1 cellular context compared by ENCODE assay signal in the genomic region with DNA sequence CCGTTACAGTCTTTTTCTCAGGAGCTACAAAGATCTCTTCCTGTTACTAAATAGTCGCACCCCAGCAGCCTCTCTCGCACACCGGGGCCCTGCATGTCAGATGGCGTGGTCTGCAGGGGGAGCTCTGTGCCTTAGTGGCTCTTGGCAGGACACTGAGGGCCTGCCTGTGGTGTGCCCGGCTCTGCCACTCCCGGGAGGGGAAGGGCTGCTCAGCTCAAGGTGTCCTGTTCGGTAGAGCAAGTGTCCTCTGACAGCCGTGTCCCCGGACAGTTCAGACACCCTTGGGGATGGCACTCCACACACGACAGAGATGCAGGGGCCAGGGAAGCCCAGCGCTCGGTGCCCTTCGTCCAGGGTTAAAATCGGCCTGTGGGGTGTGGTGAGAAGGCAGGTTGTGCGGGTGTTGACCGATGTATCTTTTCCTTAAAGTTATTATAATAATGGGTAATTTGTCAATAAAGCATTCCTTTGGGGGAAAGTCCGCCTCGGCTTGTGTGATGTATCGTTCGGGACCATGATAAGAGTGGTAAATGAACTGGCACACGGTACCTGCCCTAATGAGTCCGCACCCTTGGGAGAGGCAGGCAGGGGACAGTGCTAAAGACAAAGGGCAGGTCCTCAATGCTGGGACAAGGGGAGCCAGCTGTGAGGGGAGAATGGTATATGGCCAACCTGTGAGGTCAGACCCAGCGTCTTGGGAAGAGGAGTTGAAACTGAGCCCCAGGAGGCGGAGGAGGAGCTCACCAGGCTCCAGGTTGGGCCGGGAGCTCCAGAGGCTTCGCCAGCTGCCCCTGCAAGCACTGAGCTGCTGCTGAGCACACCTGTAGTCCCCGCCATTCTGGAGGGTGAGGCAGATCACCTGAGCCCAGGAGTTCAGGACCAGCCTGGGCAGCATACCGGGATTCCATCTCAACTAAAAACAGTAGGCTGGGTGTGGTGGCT.
TF ChIP-seq lines count a peak whose summit lies in the region.

No MANE protein-coding gene starts in this region.

TF ChIP-seq in H1, 55 proteins besides CTCF, POLR2A, EP300 and RAD21:
- TF ChIP-seq ZNF274 (IDR thresholded peaks at IDR 0.05; ENCODE audit: borderline replicate concordance, extremely low read depth, low read length) (no peak), CBX5 (IDR thresholded peaks at IDR 0.05; ENCODE audit: low read depth, low read length) (no peak), CREB1 (IDR thresholded peaks at IDR 0.05) (no peak), SAP30 (IDR thresholded peaks at IDR 0.05; ENCODE audit: insufficient read depth, insufficient replicate concordance, low read length) (no peak)
